Comparison of ENCODE assay signal across 2 cellular contexts in the genomic region with DNA sequence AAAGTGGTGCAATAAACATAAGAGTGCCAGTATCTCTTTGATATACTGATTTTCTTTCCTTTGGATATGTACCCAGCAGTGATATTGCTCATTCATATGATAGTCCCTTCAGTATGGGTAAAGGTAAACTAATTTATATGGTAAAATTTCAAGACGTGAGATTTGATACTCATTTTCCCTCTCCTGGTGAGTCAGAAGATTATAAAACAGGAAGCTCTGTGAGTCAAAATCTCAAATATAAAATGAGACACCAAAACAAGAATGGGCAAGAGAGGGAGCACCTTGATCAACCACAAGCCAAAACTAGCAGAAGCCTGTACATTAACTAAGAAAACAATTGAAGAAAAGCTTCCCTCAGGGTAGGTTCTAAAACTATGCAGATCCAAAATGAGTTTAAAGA.
TF ChIP-seq lines count a peak whose summit lies in the region.

No MANE protein-coding gene starts in this region.

TF ChIP-seq in SK-N-SH, 30 proteins besides CTCF, POLR2A, EP300 and RAD21 (continued from another document):
- TF ChIP-seq, protein P1, sequence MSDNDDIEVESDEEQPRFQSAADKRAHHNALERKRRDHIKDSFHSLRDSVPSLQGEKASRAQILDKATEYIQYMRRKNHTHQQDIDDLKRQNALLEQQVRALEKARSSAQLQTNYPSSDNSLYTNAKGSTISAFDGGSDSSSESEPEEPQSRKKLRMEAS (IDR thresholded peaks at IDR 0.05; ENCODE audit: low read depth): no peak
- TF ChIP-seq RCOR1 (IDR thresholded peaks at IDR 0.05; ENCODE audit: low read length) (no peak), RXRA (IDR thresholded peaks at IDR 0.05; ENCODE audit: borderline replicate concordance, low read depth) (no peak), FOSL2 (IDR thresholded peaks at IDR 0.05; ENCODE audit: borderline replicate concordance, low read depth) (peak; percentile 24; the same call in 1 of the 2 replicates)

TF ChIP-seq in SK-N-SH treated with all-trans-retinoic acid at 6 μM for 48 hours, 23 proteins besides CTCF, POLR2A, EP300 and RAD21 (continued from another document):
- TF ChIP-seq, protein P2, sequence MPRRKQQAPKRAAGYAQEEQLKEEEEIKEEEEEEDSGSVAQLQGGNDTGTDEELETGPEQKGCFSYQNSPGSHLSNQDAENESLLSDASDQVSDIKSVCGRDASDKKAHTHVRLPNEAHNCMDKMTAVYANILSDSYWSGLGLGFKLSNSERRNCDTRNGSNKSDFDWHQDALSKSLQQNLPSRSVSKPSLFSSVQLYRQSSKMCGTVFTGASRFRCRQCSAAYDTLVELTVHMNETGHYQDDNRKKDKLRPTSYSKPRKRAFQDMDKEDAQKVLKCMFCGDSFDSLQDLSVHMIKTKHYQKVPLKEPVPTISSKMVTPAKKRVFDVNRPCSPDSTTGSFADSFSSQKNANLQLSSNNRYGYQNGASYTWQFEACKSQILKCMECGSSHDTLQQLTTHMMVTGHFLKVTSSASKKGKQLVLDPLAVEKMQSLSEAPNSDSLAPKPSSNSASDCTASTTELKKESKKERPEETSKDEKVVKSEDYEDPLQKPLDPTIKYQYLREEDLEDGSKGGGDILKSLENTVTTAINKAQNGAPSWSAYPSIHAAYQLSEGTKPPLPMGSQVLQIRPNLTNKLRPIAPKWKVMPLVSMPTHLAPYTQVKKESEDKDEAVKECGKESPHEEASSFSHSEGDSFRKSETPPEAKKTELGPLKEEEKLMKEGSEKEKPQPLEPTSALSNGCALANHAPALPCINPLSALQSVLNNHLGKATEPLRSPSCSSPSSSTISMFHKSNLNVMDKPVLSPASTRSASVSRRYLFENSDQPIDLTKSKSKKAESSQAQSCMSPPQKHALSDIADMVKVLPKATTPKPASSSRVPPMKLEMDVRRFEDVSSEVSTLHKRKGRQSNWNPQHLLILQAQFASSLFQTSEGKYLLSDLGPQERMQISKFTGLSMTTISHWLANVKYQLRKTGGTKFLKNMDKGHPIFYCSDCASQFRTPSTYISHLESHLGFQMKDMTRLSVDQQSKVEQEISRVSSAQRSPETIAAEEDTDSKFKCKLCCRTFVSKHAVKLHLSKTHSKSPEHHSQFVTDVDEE (CRISPR knock-in tag; IDR thresholded peaks at IDR 0.05): no peak
- TF ChIP-seq GLIS3 (CRISPR knock-in tag; IDR thresholded peaks at IDR 0.05): no peak
- TF ChIP-seq, protein P3, sequence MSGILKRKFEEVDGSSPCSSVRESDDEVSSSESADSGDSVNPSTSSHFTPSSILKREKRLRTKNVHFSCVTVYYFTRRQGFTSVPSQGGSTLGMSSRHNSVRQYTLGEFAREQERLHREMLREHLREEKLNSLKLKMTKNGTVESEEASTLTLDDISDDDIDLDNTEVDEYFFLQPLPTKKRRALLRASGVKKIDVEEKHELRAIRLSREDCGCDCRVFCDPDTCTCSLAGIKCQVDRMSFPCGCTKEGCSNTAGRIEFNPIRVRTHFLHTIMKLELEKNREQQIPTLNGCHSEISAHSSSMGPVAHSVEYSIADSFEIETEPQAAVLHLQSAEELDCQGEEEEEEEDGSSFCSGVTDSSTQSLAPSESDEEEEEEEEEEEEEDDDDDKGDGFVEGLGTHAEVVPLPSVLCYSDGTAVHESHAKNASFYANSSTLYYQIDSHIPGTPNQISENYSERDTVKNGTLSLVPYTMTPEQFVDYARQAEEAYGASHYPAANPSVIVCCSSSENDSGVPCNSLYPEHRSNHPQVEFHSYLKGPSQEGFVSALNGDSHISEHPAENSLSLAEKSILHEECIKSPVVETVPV (CRISPR knock-in tag; IDR thresholded peaks at IDR 0.05): no peak
- TF ChIP-seq ZFP3 (CRISPR knock-in tag; IDR thresholded peaks at IDR 0.05): no peak
- TF ChIP-seq, protein P4, sequence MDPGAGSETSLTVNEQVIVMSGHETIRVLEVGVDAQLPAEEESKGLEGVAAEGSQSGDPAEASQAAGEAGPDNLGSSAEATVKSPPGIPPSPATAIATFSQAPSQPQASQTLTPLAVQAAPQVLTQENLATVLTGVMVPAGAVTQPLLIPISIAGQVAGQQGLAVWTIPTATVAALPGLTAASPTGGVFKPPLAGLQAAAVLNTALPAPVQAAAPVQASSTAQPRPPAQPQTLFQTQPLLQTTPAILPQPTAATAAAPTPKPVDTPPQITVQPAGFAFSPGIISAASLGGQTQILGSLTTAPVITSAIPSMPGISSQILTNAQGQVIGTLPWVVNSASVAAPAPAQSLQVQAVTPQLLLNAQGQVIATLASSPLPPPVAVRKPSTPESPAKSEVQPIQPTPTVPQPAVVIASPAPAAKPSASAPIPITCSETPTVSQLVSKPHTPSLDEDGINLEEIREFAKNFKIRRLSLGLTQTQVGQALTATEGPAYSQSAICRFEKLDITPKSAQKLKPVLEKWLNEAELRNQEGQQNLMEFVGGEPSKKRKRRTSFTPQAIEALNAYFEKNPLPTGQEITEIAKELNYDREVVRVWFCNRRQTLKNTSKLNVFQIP (CRISPR knock-in tag; IDR thresholded peaks at IDR 0.05; ENCODE audit: borderline replicate concordance, low read depth): no peak
- TF ChIP-seq ISL1 (CRISPR knock-in tag; IDR thresholded peaks at IDR 0.05): no peak
- TF ChIP-seq TOX (CRISPR knock-in tag; IDR thresholded peaks at IDR 0.05; ENCODE audit: borderline replicate concordance): no peak
- TF ChIP-seq ZNF8 (CRISPR knock-in tag; IDR thresholded peaks at IDR 0.05): no peak
- TF ChIP-seq, protein P5, sequence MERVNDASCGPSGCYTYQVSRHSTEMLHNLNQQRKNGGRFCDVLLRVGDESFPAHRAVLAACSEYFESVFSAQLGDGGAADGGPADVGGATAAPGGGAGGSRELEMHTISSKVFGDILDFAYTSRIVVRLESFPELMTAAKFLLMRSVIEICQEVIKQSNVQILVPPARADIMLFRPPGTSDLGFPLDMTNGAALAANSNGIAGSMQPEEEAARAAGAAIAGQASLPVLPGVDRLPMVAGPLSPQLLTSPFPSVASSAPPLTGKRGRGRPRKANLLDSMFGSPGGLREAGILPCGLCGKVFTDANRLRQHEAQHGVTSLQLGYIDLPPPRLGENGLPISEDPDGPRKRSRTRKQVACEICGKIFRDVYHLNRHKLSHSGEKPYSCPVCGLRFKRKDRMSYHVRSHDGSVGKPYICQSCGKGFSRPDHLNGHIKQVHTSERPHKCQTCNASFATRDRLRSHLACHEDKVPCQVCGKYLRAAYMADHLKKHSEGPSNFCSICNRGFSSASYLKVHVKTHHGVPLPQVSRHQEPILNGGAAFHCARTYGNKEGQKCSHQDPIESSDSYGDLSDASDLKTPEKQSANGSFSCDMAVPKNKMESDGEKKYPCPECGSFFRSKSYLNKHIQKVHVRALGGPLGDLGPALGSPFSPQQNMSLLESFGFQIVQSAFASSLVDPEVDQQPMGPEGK (CRISPR knock-in tag; IDR thresholded peaks at IDR 0.05; ENCODE audit: borderline replicate concordance): no peak
- no peak for TF ChIP-seq RARB (CRISPR knock-in tag; IDR thresholded peaks at IDR 0.05)
- TF ChIP-seq OSR1 (CRISPR knock-in tag; IDR thresholded peaks at IDR 0.05): no peak
- no peak for TF ChIP-seq ZNF70 (CRISPR knock-in tag; IDR thresholded peaks at IDR 0.05)
